In genomic region chr7:116258734-116259133, GRCh38 we compare ENCODE assay signal across 8 cellular contexts. TPM values are rescaled to one million over a fixed set of nuclear protein-coding genes. Genes with fewer than 3 reads are reported as not detected.
DNase-seq lines count a peak whose midpoint lies in the region; ATAC-seq and TF ChIP-seq lines count a peak whose summit lies in the region.

No MANE protein-coding gene starts in this region.

- H3K36me3 ChIP-seq in Peyer's patch (peaks cover 0 to 11% (median 0%) of the 10 kb centered on the region in 3 donors), tibial artery (peaks cover 20 to 26% (median 23%) of the 10 kb centered on the region in 3 donors)

- H3K27me3 ChIP-seq in Peyer's patch (no peaks in the 10 kb centered on the region), tibial artery (no peaks in the 10 kb centered on the region)

- H3K27ac ChIP-seq in Peyer's patch (no peak overlapping the region), tibial artery (peak overlapping the region in 1 of 2 donors; percentile 4)

- DNase-seq in ACHN: peak; percentile 86
- peak; percentile 80 for DNase-seq in ELR (ENCODE audit: low read depth)
- DNase-seq in Peyer's patch: peak in 1 of 3 donors; percentile 50
- peak; percentile 81 to 87 for DNase-seq in cardiac fibroblast (ENCODE audit: low read depth in 2 of 2)
- DNase-seq in left lobe of liver (ENCODE audit: low spot score): no peak
- no peak for DNase-seq in tibial artery
- DNase-seq in HPDE6-E6E7 (ENCODE audit: extremely low spot score): no peak

- peak; percentile 52 for ATAC-seq in HG03039 (IDR thresholded peaks at IDR 0.05; ENCODE audit: unreplicated experiment)
- peak; percentile 93 for ATAC-seq in left lobe of liver

- H3K9me3 ChIP-seq in Peyer's patch: no peaks in the 10 kb centered on the region
- H3K9me3 ChIP-seq in tibial artery: no peaks in the 10 kb centered on the region

- in situ Hi-C loops in ACHN (cut with HindIII; ENCODE audit: low pct_ligation_motif_present, low pct_unique_long_range_greater_than_20kb, low sequenced_read_pairs): loop anchor here (10.0 to 25.0 kb wide), 3 partner anchors 84 to 529 kb away; partner anchors contain the start of gene CAV1

- peak in 5 of 6 experiments; percentile 69 to 94 (median 90) for TF ChIP-seq CTCF in Peyer's patch (IDR thresholded peaks at IDR 0.05)
- peak; percentile 66 for TF ChIP-seq CTCF in cardiac fibroblast (IDR thresholded peaks at IDR 0.05; ENCODE audit: low read depth, low read length)
- peak; percentile 71 to 91 for TF ChIP-seq CTCF in tibial artery (IDR thresholded peaks at IDR 0.05)

- H3K4me3 ChIP-seq in Peyer's patch (no peak overlapping the region), cardiac fibroblast (replicated peaks in 1 of 2; ENCODE audit: low read depth in 2 of 2, low read length in 2 of 2) (no peak overlapping the region), tibial artery (no peak overlapping the region)

- intact Hi-C loops in tibial artery (cut with DNase I; ENCODE audit: low total_unique reads): loop anchor here (2.0 to 5.0 kb wide), 2 partner anchors 269 to 326 kb away; partner anchors contain the start of gene CAV1

- TF ChIP-seq POLR2A in Peyer's patch (IDR thresholded peaks at IDR 0.05): no peak

- H3K4me1 ChIP-seq in Peyer's patch: no peaks in the 10 kb centered on the region
- peaks cover 0 to 9% (median 2%) of the 10 kb centered on the region in 4 donors for H3K4me1 ChIP-seq in tibial artery

RNA-seq across cellular contexts. Expression of gene TES, which starts 48.4 kb away (rescaled TPM):
- total RNA-seq in Peyer's patch (10 to 100 TPM; 62.7 to 97.4 (median 69.6) TPM), left lobe of liver (7.5 TPM)

Comparison
In these comparisons a context has a peak if more than half of its experiments do, and no peak if none do; other contexts are left out.
1. DNase-seq: peak in ACHN (single experiment), ELR (single experiment) and cardiac fibroblast (2 of 2); none in left lobe of liver (single experiment), tibial artery (0 of 2) and HPDE6-E6E7 (single experiment).
2. Peak in every context shown above with its lines, with median percentiles within 50 percentile points of each other: CTCF ChIP-seq.